Comparison of ENCODE assay signal across 8 cellular contexts in the genomic region with DNA sequence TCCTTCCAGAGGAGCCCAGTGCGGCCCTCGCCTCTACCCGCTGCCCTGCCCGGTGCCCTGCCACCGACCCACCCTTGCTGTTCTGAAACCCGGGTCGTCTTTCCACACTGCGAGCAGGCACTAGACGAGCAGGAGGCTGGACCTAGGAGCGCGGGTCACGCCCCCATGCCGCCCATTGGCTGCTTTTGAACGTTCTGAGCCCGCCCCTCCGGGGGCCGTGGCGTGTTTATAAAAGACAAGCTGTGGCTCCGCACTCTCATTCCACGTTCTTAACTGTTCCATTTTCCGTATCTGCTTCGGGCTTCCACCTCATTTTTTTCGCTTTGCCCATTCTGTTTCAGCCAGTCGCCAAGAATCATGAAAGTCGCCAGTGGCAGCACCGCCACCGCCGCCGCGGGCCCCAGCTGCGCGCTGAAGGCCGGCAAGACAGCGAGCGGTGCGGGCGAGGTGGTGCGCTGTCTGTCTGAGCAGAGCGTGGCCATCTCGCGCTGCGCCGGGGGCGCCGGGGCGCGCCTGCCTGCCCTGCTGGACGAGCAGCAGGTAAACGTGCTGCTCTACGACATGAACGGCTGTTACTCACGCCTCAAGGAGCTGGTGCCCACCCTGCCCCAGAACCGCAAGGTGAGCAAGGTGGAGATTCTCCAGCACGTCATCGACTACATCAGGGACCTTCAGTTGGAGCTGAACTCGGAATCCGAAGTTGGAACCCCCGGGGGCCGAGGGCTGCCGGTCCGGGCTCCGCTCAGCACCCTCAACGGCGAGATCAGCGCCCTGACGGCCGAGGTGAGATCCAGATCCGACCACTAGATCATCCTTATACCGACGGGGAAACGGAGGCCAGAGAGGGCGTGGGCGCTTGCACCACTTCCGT. TPM values are rescaled to one million over a fixed set of nuclear protein-coding genes. Genes with fewer than 3 reads are reported as not detected.
DNase-seq lines count a peak whose midpoint lies in the region; ATAC-seq and TF ChIP-seq lines count a peak whose summit lies in the region.

A gene with protein sequence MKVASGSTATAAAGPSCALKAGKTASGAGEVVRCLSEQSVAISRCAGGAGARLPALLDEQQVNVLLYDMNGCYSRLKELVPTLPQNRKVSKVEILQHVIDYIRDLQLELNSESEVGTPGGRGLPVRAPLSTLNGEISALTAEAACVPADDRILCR (plus strand): TSS at position 259 of the 871 bp plus-strand sequence. CDS start 99 bp downstream, at position 358.

- WGBS in liver: under 1% methylated on average over 74 of the region's 74 CpGs

- H3K9me3 ChIP-seq in liver (ENCODE audit: control insufficient read depth in 4 of 4, low read length in 3 of 4): no peaks in the 10 kb centered on the region

- H3K27ac Mint-ChIP-seq in activated CD4-positive, alpha-beta memory T cell treated with anti-CD3 and anti-CD28 coated beads for 36 hours: no peak within 1 kb of the TSS

- H3K27me3 Mint-ChIP-seq in activated CD4-positive, alpha-beta memory T cell treated with anti-CD3 and anti-CD28 coated beads for 36 hours: peaks cover 47% of the 10 kb centered on the region

- peaks cover 33% of the 10 kb centered on the region for H3K4me1 Mint-ChIP-seq in activated CD4-positive, alpha-beta memory T cell treated with anti-CD3 and anti-CD28 coated beads for 36 hours (ENCODE audit: low read depth)

- ATAC-seq in GM19463 (IDR thresholded peaks at IDR 0.05; ENCODE audit: unreplicated experiment): peak; percentile 92

- peak within 1 kb of the TSS; percentile 73 for H3K4me3 ChIP-seq in HL-60 (replicated peaks; ENCODE audit: insufficient read depth, low read length)
- peak within 1 kb of the TSS; percentile 72 to 95 (median 90) for H3K4me3 ChIP-seq in liver (ENCODE audit: low read depth in 1 of 3, low read length in 3 of 3)

- CTCF ChIA-PET in activated CD4-positive, alpha-beta memory T cell treated with anti-CD3 and anti-CD28 coated beads for 36 hours (lab: Charles Lee): interaction anchor here (0.7 to 18.8 kb wide), 7 partner anchors 7 to 122 kb away, joined by 3 to 1211 read pairs (median 6); no protein-coding TSS in a partner anchor

- peak within 1 kb of the TSS; percentile 85 to 96 for H3K9ac ChIP-seq in liver (ENCODE audit: low read depth in 1 of 2, low read length in 2 of 2)

- peaks cover 0 to 1% (median 0%) of the 10 kb centered on the region in 4 donors for H3K36me3 ChIP-seq in liver (ENCODE audit: control insufficient read depth in 4 of 4, insufficient read depth in 3 of 4, low read depth in 1 of 4, low read length in 3 of 4)

- H3K27ac ChIP-seq in HL-60 (replicated peaks) (no peak within 1 kb of the TSS), liver (ENCODE audit: low read depth in 1 of 2, low read length in 2 of 2) (peak within 1 kb of the TSS; percentile 87 to 89)

- no peaks in the 10 kb centered on the region for H3K36me3 Mint-ChIP-seq in activated CD4-positive, alpha-beta memory T cell treated with anti-CD3 and anti-CD28 coated beads for 36 hours

- TF ChIP-seq CTCF in HL-60 (IDR thresholded peaks at IDR 0.05; ENCODE audit: insufficient read depth, low read length) (no peak), liver (IDR thresholded peaks at IDR 0.05; ENCODE audit: low read depth, low read length, missing input control) (no peak)

- intact Hi-C loops in activated CD4-positive, alpha-beta memory T cell treated with anti-CD3 and anti-CD28 coated beads for 36 hours (cut with micrococcal nuclease): loop anchor here (1.0 kb wide), 2 partner anchors 8 to 12 kb away; no protein-coding TSS in a partner anchor

- TF ChIP-seq RAD21 in liver (IDR thresholded peaks at IDR 0.05): peak in 1 of 2 donors; percentile 16

- H3K4me1 ChIP-seq in liver (ENCODE audit: control insufficient read depth in 4 of 4, insufficient read depth in 4 of 4, low read length in 3 of 4): peaks cover 9 to 50% (median 30%) of the 10 kb centered on the region in 4 donors

- peak; percentile 97 for DNase-seq in CD1c-positive myeloid dendritic cell (ENCODE audit: extremely low spot score)
- DNase-seq in HL-60 (ENCODE audit: low read depth in 1 of 2, low spot score in 1 of 2): peak; percentile 61 to 91
- DNase-seq in NCI-H82 treated with DMSO at 0.1 percent for 48 hours (lab: John Stamatoyannopoulos, UW; ENCODE audit: unreplicated experiment): peak; percentile 93
- peak; percentile 92 for DNase-seq in activated CD4-positive, alpha-beta memory T cell treated with anti-CD3 and anti-CD28 coated beads for 36 hours
- peak; percentile 96 to 98 for DNase-seq in dermis microvascular lymphatic vessel endothelial cell (ENCODE audit: low read depth in 2 of 2)
- peak; percentile 79 to 80 for DNase-seq in stimulated activated CD4-positive, alpha-beta T cell treated with anti-CD3 and anti-CD28 coated beads, Interleukin-2, amount 100 ng/mL, for 48 hours

- H3K9me3 Mint-ChIP-seq in activated CD4-positive, alpha-beta memory T cell treated with anti-CD3 and anti-CD28 coated beads for 36 hours: no peaks in the 10 kb centered on the region

- H3K4me3 Mint-ChIP-seq in activated CD4-positive, alpha-beta memory T cell treated with anti-CD3 and anti-CD28 coated beads for 36 hours: peak within 1 kb of the TSS; percentile 87

- peaks cover 4% of the 10 kb centered on the region for H3K27me3 ChIP-seq in HL-60 (ENCODE audit: insufficient read depth, poor library complexity, severe bottlenecking)
- H3K27me3 ChIP-seq in liver (ENCODE audit: control insufficient read depth in 4 of 4, insufficient read depth in 4 of 4, low read length in 3 of 4): no peaks in the 10 kb centered on the region

- POLR2A ChIA-PET in activated CD4-positive, alpha-beta memory T cell treated with anti-CD3 and anti-CD28 coated beads for 36 hours (lab: Charles Lee): interaction anchor here (1.0 to 4.4 kb wide), 4 partner anchors 32 to 118 kb away, joined by 3 to 31 read pairs (median 7); a partner anchor contains a TSS

TF ChIP-seq in liver, 16 proteins besides CTCF, POLR2A, EP300 and RAD21:
- TF ChIP-seq SP1 (IDR thresholded peaks at IDR 0.05) (peak; percentile 76), GABPA (IDR thresholded peaks at IDR 0.05 in 1 of 2, conservative IDR thresholded peaks at IDR 0.05 in 1 of 2) (no peak), EGR1 (IDR thresholded peaks at IDR 0.05; ENCODE audit: low read depth in 2 of 2) (peak in 1 of 2 donors; percentile 31), FOXA2 (IDR thresholded peaks at IDR 0.05) (no peak), TAF1 (conservative IDR thresholded peaks at IDR 0.05) (peak; percentile 98), NR2F2 (IDR thresholded peaks at IDR 0.05) (peak; percentile 9), HNF4A (conservative IDR thresholded peaks at IDR 0.05) (peak in 1 of 2 donors; percentile 36), RXRA (IDR thresholded peaks at IDR 0.05) (peak; percentile 7 to 31)
- TF ChIP-seq, protein P1, sequence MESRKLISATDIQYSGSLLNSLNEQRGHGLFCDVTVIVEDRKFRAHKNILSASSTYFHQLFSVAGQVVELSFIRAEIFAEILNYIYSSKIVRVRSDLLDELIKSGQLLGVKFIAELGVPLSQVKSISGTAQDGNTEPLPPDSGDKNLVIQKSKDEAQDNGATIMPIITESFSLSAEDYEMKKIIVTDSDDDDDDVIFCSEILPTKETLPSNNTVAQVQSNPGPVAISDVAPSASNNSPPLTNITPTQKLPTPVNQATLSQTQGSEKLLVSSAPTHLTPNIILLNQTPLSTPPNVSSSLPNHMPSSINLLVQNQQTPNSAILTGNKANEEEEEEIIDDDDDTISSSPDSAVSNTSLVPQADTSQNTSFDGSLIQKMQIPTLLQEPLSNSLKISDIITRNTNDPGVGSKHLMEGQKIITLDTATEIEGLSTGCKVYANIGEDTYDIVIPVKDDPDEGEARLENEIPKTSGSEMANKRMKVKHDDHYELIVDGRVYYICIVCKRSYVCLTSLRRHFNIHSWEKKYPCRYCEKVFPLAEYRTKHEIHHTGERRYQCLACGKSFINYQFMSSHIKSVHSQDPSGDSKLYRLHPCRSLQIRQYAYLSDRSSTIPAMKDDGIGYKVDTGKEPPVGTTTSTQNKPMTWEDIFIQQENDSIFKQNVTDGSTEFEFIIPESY (IDR thresholded peaks at IDR 0.05): no peak
- TF ChIP-seq, protein P2, sequence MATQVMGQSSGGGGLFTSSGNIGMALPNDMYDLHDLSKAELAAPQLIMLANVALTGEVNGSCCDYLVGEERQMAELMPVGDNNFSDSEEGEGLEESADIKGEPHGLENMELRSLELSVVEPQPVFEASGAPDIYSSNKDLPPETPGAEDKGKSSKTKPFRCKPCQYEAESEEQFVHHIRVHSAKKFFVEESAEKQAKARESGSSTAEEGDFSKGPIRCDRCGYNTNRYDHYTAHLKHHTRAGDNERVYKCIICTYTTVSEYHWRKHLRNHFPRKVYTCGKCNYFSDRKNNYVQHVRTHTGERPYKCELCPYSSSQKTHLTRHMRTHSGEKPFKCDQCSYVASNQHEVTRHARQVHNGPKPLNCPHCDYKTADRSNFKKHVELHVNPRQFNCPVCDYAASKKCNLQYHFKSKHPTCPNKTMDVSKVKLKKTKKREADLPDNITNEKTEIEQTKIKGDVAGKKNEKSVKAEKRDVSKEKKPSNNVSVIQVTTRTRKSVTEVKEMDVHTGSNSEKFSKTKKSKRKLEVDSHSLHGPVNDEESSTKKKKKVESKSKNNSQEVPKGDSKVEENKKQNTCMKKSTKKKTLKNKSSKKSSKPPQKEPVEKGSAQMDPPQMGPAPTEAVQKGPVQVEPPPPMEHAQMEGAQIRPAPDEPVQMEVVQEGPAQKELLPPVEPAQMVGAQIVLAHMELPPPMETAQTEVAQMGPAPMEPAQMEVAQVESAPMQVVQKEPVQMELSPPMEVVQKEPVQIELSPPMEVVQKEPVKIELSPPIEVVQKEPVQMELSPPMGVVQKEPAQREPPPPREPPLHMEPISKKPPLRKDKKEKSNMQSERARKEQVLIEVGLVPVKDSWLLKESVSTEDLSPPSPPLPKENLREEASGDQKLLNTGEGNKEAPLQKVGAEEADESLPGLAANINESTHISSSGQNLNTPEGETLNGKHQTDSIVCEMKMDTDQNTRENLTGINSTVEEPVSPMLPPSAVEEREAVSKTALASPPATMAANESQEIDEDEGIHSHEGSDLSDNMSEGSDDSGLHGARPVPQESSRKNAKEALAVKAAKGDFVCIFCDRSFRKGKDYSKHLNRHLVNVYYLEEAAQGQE (IDR thresholded peaks at IDR 0.05): peak; percentile 96
TF ChIP-seq in liver: peak in this region for 7.

RNA-seq across cellular contexts. Expression of the gene that starts here (rescaled TPM):
- 1 to 10 TPM in 1 of 2 experiments, under 1 TPM in 1; 0.90 to 1.3 TPM for total RNA-seq in activated CD4-positive, alpha-beta memory T cell treated with anti-CD3 and anti-CD28 coated beads for 36 hours
- total RNA-seq in dermis microvascular lymphatic vessel endothelial cell (576 and 901 TPM in 2 replicates), liver (100 to 1,000 TPM in 1 of 2 donors, 10 to 100 TPM in 1; 46.4 to 117 TPM)
- 10 to 100 TPM; 33.9 to 96.1 TPM for polyA plus RNA-seq in liver

Comparison
In these comparisons a context has a peak if more than half of its experiments do, and no peak if none do; other contexts are left out.
1. RNA of the gene that starts here (total RNA-seq): 576 to 901 TPM in dermis microvascular lymphatic vessel endothelial cell and 46.4 to 117 TPM in liver; 0.90 to 1.3 TPM in activated CD4-positive, alpha-beta memory T cell treated with anti-CD3 and anti-CD28 coated beads for 36 hours; every median in the first group is over 10 times any median in the second.
2. Peak in every context shown above with its lines, with median percentiles within 50 percentile points of each other: DNase-seq.